15 cellular contexts compared by ENCODE assay signal in the genomic region with DNA sequence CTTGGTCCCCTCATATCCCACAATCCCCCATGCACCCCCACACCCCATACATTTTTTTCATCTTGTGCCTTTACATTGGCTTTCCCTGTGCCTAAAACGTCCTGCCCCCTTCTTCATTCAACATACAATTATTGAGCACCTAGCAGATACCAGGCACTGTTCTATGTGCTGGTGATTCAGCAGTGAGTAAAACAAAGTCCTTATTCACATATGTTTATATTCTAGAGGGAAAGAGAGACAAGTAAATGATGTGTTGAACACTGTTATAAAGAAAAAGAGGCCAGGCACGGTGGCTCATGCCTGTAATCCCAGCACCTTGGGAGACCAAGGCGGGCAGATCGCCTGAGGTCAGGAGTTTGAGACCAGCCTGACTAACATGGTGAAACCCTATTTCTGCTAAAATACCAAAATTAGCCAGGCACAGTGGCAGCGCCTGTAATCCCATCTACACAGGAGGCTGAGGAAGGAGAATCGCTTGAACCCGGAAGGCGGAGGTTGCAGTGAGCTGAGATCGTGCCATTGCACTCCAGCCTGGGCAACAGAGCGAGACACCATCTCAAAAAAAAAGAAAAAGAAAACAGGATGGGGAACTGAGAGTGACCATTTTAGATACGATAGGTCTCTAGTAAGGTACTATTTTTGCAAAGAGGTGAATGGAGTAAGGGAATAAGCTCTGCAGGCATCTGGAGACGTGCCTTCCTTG. TPM values are rescaled to one million over a fixed set of nuclear protein-coding genes. Genes with fewer than 3 reads are reported as not detected.
DNase-seq lines count a peak whose midpoint lies in the region; ATAC-seq and TF ChIP-seq lines count a peak whose summit lies in the region.
"Had no signal": no experiment of that assay in that cellular context is flagged by ENCODE, and none has a peak within 500 bp of the region (broad histone marks: within the 10 kb centered on the region; RNA-seq: fewer than 3 reads in every experiment).

No MANE protein-coding gene starts in this region.

- TF ChIP-seq POLR2A in GM19099 (IDR thresholded peaks at IDR 0.05; ENCODE audit: extremely low read depth, insufficient read length, low read depth): peak; percentile 6
- TF ChIP-seq POLR2A in prostate gland (IDR thresholded peaks at IDR 0.05): no peak

- peak overlapping the region; percentile 3 to 88 (median 52); a peak in 17 of 22 replicates for H3K4me2 ChIP-seq in BLaER1 treated with 17β-estradiol and CSF1 and Interleukin-3, amounts not matched to agents 10 nM and 100 nM
- H3K4me2 ChIP-seq: SK-N-SH had no signal

- H3K36me3 ChIP-seq in BLaER1 treated with 17β-estradiol and CSF1 and Interleukin-3, amounts not matched to agents 10 nM and 100 nM: peaks cover 0 to 64% (median 0%) of the 10 kb centered on the region in 11 experiments; a peak in 7 of 22 replicates
- no peaks in the 10 kb centered on the region for H3K36me3 ChIP-seq in prostate gland
- H3K36me3 ChIP-seq: cardiac muscle cell, suprapubic skin had no signal

- peaks cover 0 to 89% (median 49%) of the 10 kb centered on the region in 10 experiments; a peak in 18 of 20 replicates for H3K4me1 ChIP-seq in BLaER1 treated with 17β-estradiol and CSF1 and Interleukin-3, amounts not matched to agents 10 nM and 100 nM
- no peaks in the 10 kb centered on the region for H3K4me1 ChIP-seq in prostate gland (replicated peaks)
- H3K4me1 ChIP-seq: suprapubic skin had no signal

- WGBS in prostate gland: 81% methylated on average over 12 of the region's 12 CpGs

- no peaks in the 10 kb centered on the region for H3K27me3 ChIP-seq in BLaER1 treated with 17β-estradiol and CSF1 and Interleukin-3, amounts not matched to agents 10 nM and 100 nM
- H3K27me3 ChIP-seq in HL-60 (ENCODE audit: insufficient read depth, poor library complexity, severe bottlenecking): no peaks in the 10 kb centered on the region
- H3K27me3 ChIP-seq in prostate gland (replicated peaks; ENCODE audit: insufficient read depth): no peaks in the 10 kb centered on the region
- H3K27me3 ChIP-seq: cardiac muscle cell, suprapubic skin had no signal

- no peak overlapping the region for H3K9ac ChIP-seq in BLaER1 treated with 17β-estradiol and CSF1 and Interleukin-3, amounts not matched to agents 10 nM and 100 nM
- H3K9ac ChIP-seq: SK-N-SH had no signal

- POLR2A ChIA-PET in HEK293T (lab: Yijun Ruan, JAX): no interaction called here

- ATAC-seq in HG02642 (IDR thresholded peaks at IDR 0.05; ENCODE audit: poor library complexity, unreplicated experiment): peak; percentile 57

- TF ChIP-seq CTCF in HL-60 (IDR thresholded peaks at IDR 0.05; ENCODE audit: insufficient read depth, low read length) (no peak), prostate gland (IDR thresholded peaks at IDR 0.05) (no peak)

- DNase-seq in HL-60 (ENCODE audit: low read depth in 1 of 2, low spot score in 1 of 2): no peak
- DNase-seq in prostate gland (ENCODE audit: low spot score): no peak
- DNase-seq in HEK293T (ENCODE audit: extremely low spot score): no peak
- no peak for DNase-seq in NK-92 treated with Interleukin-12 subunit alpha and Interleukin-12 subunit beta, amount 100 ng/mL, for 24 hours (lab: John Stamatoyannopoulos, UW)
- no peak for DNase-seq in ecto neural progenitor cell (ENCODE audit: low spot score)
- DNase-seq: endodermal cell, foreskin fibroblast, mammary epithelial cell, nucleus accumbens, SK-N-SH had no signal

- peak overlapping the region in 1 of 11 experiments; percentile 17; a peak in 2 of 22 replicates for H3K27ac ChIP-seq in BLaER1 treated with 17β-estradiol and CSF1 and Interleukin-3, amounts not matched to agents 10 nM and 100 nM
- H3K27ac ChIP-seq in HL-60 (replicated peaks): peak overlapping the region; percentile 66
- H3K27ac ChIP-seq in prostate gland: no peak overlapping the region
- H3K27ac ChIP-seq: cardiac muscle cell, suprapubic skin had no signal

- CTCF ChIA-PET in HEK293T (lab: Yijun Ruan, JAX): no interaction called here

- H4K20me1 ChIP-seq in BLaER1 treated with 17β-estradiol and CSF1 and Interleukin-3, amounts not matched to agents 10 nM and 100 nM: peaks cover 0 to 61% (median 0%) of the 10 kb centered on the region in 11 experiments; a peak in 5 of 22 replicates

- H3K4me3 ChIP-seq in BLaER1 treated with 17β-estradiol and CSF1 and Interleukin-3, amounts not matched to agents 10 nM and 100 nM: no peak overlapping the region
- H3K4me3 ChIP-seq in HL-60 (replicated peaks; ENCODE audit: insufficient read depth, low read length): no peak overlapping the region
- no peak overlapping the region for H3K4me3 ChIP-seq in prostate gland
- H3K4me3 ChIP-seq: cardiac muscle cell, suprapubic skin had no signal

- intact Hi-C loops in prostate gland (cut with DNase I): no loop called here

- no peaks in the 10 kb centered on the region for H3K9me3 ChIP-seq in BLaER1 treated with 17β-estradiol and CSF1 and Interleukin-3, amounts not matched to agents 10 nM and 100 nM (replicated peaks in 1 of 11)
- no peaks in the 10 kb centered on the region for H3K9me3 ChIP-seq in prostate gland
- H3K9me3 ChIP-seq: SK-N-SH, suprapubic skin had no signal

TF ChIP-seq in HEK293T, 16 proteins besides CTCF, POLR2A, EP300 and RAD21:
- no peak for TF ChIP-seq LEF1 (IDR thresholded peaks at IDR 0.05; ENCODE audit: borderline replicate concordance)
- TF ChIP-seq FOXK2 (IDR thresholded peaks at IDR 0.05): no peak
- no peak for TF ChIP-seq BHLHE40 (IDR thresholded peaks at IDR 0.05; ENCODE audit: borderline replicate concordance)
- no peak for TF ChIP-seq L3MBTL2 (conservative IDR thresholded peaks at IDR 0.05)
- no peak for TF ChIP-seq ARNT (IDR thresholded peaks at IDR 0.05)
- TF ChIP-seq, protein P1, sequence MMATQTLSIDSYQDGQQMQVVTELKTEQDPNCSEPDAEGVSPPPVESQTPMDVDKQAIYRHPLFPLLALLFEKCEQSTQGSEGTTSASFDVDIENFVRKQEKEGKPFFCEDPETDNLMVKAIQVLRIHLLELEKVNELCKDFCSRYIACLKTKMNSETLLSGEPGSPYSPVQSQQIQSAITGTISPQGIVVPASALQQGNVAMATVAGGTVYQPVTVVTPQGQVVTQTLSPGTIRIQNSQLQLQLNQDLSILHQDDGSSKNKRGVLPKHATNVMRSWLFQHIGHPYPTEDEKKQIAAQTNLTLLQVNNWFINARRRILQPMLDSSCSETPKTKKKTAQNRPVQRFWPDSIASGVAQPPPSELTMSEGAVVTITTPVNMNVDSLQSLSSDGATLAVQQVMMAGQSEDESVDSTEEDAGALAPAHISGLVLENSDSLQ (IDR thresholded peaks at IDR 0.05): no peak
- no peak for TF ChIP-seq ELF4 (IDR thresholded peaks at IDR 0.05)
- TF ChIP-seq SUZ12 (IDR thresholded peaks at IDR 0.05): no peak
- TF ChIP-seq HDGF (IDR thresholded peaks at IDR 0.05; ENCODE audit: borderline replicate concordance): no peak
- TF ChIP-seq TARDBP (IDR thresholded peaks at IDR 0.05): no peak
- no peak for TF ChIP-seq ZNF384 (IDR thresholded peaks at IDR 0.05)
- TF ChIP-seq FOXA1 (IDR thresholded peaks at IDR 0.05): no peak
- no peak for TF ChIP-seq SP1 (IDR thresholded peaks at IDR 0.05)
- TF ChIP-seq CTBP1 (IDR thresholded peaks at IDR 0.05; ENCODE audit: borderline replicate concordance): no peak
- TF ChIP-seq NFRKB (IDR thresholded peaks at IDR 0.05): no peak
- no peak for TF ChIP-seq FOXM1 (IDR thresholded peaks at IDR 0.05; ENCODE audit: borderline replicate concordance)

RNA-seq across cellular contexts. Expression of gene SLC7A7, which starts 12.2 kb away (rescaled TPM):
- 1 to 10 TPM; 4.6 to 8.1 TPM for total RNA-seq in prostate gland

RNA-seq across cellular contexts. Expression of gene MRPL52, which starts 26.7 kb away (rescaled TPM):
- 100 to 1,000 TPM in 1 of 2 donors, 10 to 100 TPM in 1; 54.5 to 195 TPM for total RNA-seq in prostate gland

RNA-seq across cellular contexts. Expression of gene MMP14, which starts 33.4 kb away (rescaled TPM):
- 10 to 100 TPM; 64.9 to 90.4 TPM for total RNA-seq in prostate gland

RNA-seq across cellular contexts. Expression of gene OXA1L, which starts 36.5 kb away (rescaled TPM):
- 10 to 100 TPM; 65.2 to 81.9 TPM for total RNA-seq in prostate gland
